Comparison of ENCODE assay signal across 8 cellular contexts in the genomic region with DNA sequence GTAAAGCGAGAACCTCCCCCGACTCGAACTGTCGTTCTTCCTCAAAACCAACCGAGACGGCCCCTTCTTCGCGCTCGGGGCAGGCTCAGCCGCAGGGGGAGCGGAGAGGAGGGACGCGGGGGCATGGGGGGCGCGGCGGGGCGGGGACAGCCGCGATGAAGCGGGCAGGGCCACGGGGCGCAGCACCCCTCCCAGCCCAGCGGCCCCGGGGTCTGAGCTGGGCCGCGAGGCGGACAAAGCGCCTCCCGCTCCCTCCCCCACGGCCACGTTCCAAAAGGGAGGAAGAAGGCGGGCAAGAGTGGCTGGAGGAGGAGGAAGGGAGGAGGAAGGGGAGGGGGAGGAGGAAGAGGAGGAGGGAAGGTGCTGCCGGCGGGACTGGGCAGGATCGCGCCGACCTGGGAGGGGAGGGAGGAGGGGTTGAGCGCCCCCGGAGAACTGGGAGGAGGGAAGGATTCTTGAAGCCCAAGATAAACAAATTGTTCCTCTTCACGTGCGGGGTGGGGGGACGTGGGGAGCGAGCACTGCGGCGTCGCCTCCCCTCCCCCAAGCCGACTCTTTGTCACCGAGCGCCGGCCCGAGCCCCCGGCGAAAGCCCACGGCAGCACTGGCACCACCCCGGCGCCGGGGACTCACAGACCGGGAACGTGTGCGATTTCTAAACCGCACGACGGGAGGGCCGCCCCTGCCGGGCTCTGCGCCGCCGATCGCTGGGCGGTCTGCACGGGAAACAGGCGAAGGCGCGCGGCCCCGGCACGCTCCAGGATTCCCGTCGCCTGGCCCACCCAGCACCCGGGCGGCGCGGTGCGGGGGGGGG. TPM values are rescaled to one million over a fixed set of nuclear protein-coding genes. Genes with fewer than 3 reads are reported as not detected.
DNase-seq lines count a peak whose midpoint lies in the region; ATAC-seq, FAIRE-seq and TF ChIP-seq lines count a peak whose summit lies in the region.

No MANE protein-coding gene starts in this region.

- peak overlapping the region; percentile 89 for H3K4me3 ChIP-seq in SK-N-MC
- H3K4me3 ChIP-seq in suprapubic skin = peak overlapping the region; percentile 59

- H3K9me3 Mint-ChIP-seq in activated naive CD4-positive, alpha-beta T cell treated with anti-CD3 and anti-CD28 coated beads, Interleukin-2, amount 50 U/mL, for 24 hours = no peaks in the 10 kb centered on the region
- H3K9me3 Mint-ChIP-seq in nephron progenitor cell = no peaks in the 10 kb centered on the region

- peak overlapping the region; percentile 93 for H3K4me3 Mint-ChIP-seq in activated naive CD4-positive, alpha-beta T cell treated with anti-CD3 and anti-CD28 coated beads, Interleukin-2, amount 50 U/mL, for 24 hours
- H3K4me3 Mint-ChIP-seq in nephron progenitor cell = peak overlapping the region; percentile 100

- WGBS in suprapubic skin = 1% methylated on average over 47 of the region's 84 CpGs

- FAIRE-seq in GM12892 (lab: Jason Lieb, UNC) = no peak

- H3K9ac ChIP-seq in SK-N-MC (ENCODE audit: insufficient read length) = peak overlapping the region; percentile 74

- no peaks in the 10 kb centered on the region for H3K9me3 ChIP-seq in SK-N-MC (ENCODE audit: low read depth, low read length)
- H3K9me3 ChIP-seq in suprapubic skin = no peaks in the 10 kb centered on the region

- peak; percentile 25 for DNase-seq in GM12892 (ENCODE audit: insufficient read length)
- peak; percentile 73 for DNase-seq in NCI-H1048 (lab: John Stamatoyannopoulos, UW)
- DNase-seq in SK-N-MC (ENCODE audit: low read depth, low spot score) = no peak
- peak; percentile 88 for DNase-seq in foreskin melanocyte
- DNase-seq in nephron progenitor cell = peak; percentile 80
- DNase-seq in suprapubic skin (ENCODE audit: low spot score in 2 of 2) = peak; percentile 90 to 92

- ATAC-seq in GM19023 (IDR thresholded peaks at IDR 0.05; ENCODE audit: unreplicated experiment) = no peak

- H3K4me1 Mint-ChIP-seq in activated naive CD4-positive, alpha-beta T cell treated with anti-CD3 and anti-CD28 coated beads, Interleukin-2, amount 50 U/mL, for 24 hours = peaks cover 40% of the 10 kb centered on the region
- peaks cover 50% of the 10 kb centered on the region for H3K4me1 Mint-ChIP-seq in nephron progenitor cell

- no peak for TF ChIP-seq EP300 in suprapubic skin (IDR thresholded peaks at IDR 0.05)

- TF ChIP-seq CTCF in nephron progenitor cell (IDR thresholded peaks at IDR 0.05) = no peak
- TF ChIP-seq CTCF in suprapubic skin (IDR thresholded peaks at IDR 0.05) = no peak

- H3K27ac ChIP-seq in SK-N-MC (peak overlapping the region; percentile 90), suprapubic skin (peak overlapping the region; percentile 94)

- no peaks in the 10 kb centered on the region for H3K36me3 ChIP-seq in SK-N-MC (ENCODE audit: insufficient read depth, low read length)
- H3K36me3 ChIP-seq in suprapubic skin = no peaks in the 10 kb centered on the region

- no peaks in the 10 kb centered on the region for H3K36me3 Mint-ChIP-seq in activated naive CD4-positive, alpha-beta T cell treated with anti-CD3 and anti-CD28 coated beads, Interleukin-2, amount 50 U/mL, for 24 hours
- no peaks in the 10 kb centered on the region for H3K36me3 Mint-ChIP-seq in nephron progenitor cell (ENCODE audit: low read depth)

- TF ChIP-seq POLR2A in GM12892 (IDR thresholded peaks at IDR 0.05; ENCODE audit: low read depth, low read length) (no peak), suprapubic skin (IDR thresholded peaks at IDR 0.05) (no peak)

- H3K27ac Mint-ChIP-seq in activated naive CD4-positive, alpha-beta T cell treated with anti-CD3 and anti-CD28 coated beads, Interleukin-2, amount 50 U/mL, for 24 hours = peak overlapping the region; percentile 88
- peak overlapping the region; percentile 99 for H3K27ac Mint-ChIP-seq in nephron progenitor cell

- no peaks in the 10 kb centered on the region for H3K27me3 Mint-ChIP-seq in activated naive CD4-positive, alpha-beta T cell treated with anti-CD3 and anti-CD28 coated beads, Interleukin-2, amount 50 U/mL, for 24 hours
- peaks cover 3% of the 10 kb centered on the region for H3K27me3 Mint-ChIP-seq in nephron progenitor cell (ENCODE audit: low read depth, poor library complexity)

- H3K27me3 ChIP-seq in suprapubic skin = no peaks in the 10 kb centered on the region

- H3K4me1 ChIP-seq in suprapubic skin = peaks cover 19% of the 10 kb centered on the region

RNA-seq across cellular contexts. Expression of a gene that starts 2.9 kb away (rescaled TPM):
- polyA plus RNA-seq in GM12892 (2012; ENCODE audit: missing spikeins) = not detected
- total RNA-seq in suprapubic skin = 10 to 100 TPM; 18.2 to 42.7 (median 28.6) TPM
